Comparison of ENCODE assay signal across 25 cellular contexts in genomic region chr11:1729692-1730011, GRCh38. TPM values are rescaled to one million over a fixed set of nuclear protein-coding genes. Genes with fewer than 3 reads are reported as not detected.
A peak's percentile ranks its signal among the peaks of the same experiment; 100 is the strongest.
DNase-seq lines count a peak whose midpoint lies in the region; ATAC-seq and TF ChIP-seq lines count a peak whose summit lies in the region.
"Had no signal": no experiment of that assay in that cellular context is flagged by ENCODE, and none has a peak within 500 bp of the region (broad histone marks: within the 10 kb centered on the region; RNA-seq: fewer than 3 reads in every experiment).

No MANE protein-coding gene starts in this region.

- H3K9ac ChIP-seq in GM23248: no peak overlapping the region

- CTCF ChIA-PET in A673 (lab: Charles Lee): no interaction called here

- in situ Hi-C loops in GM23248 (cut with MboI): no loop called here

- no peaks in the 10 kb centered on the region for H3K27me3 ChIP-seq in A673 (replicated peaks; ENCODE audit: insufficient read depth, low read depth, low read length, poor library complexity)
- H3K27me3 ChIP-seq in GM23248 (replicated peaks; ENCODE audit: insufficient read depth): peaks cover 36% of the 10 kb centered on the region
- H3K27me3 ChIP-seq in thyroid gland: no peaks in the 10 kb centered on the region
- H3K27me3 ChIP-seq: vagina had no signal

- TF ChIP-seq POLR2A in thyroid gland (IDR thresholded peaks at IDR 0.05): no peak

- no peak for ATAC-seq in GM18868 (IDR thresholded peaks at IDR 0.05; ENCODE audit: unreplicated experiment)
- ATAC-seq: left cardiac atrium, T-helper 17 cell had no signal

- BruUV-seq in A673 (replicated peaks; lab: Mats Ljungman, UMichigan): no TSS peak

- intact Hi-C loops in A673 (cut with micrococcal nuclease; ENCODE audit: unreplicated experiment) (no loop called here), thyroid gland (cut with DNase I) (no loop called here)

- WGBS in GM23248 (ENCODE audit: low coverage in 1 of 2, low lambda C conversion rate in 2 of 2, missing lambda C conversion rate in 2 of 2), 2 experiments: 3 to 5% methylated on average over 9 of the region's 9 CpGs
- WGBS in thyroid gland, 2 donors: 80 to 88% methylated on average over 9 of the region's 9 CpGs

- no peaks in the 10 kb centered on the region for H3K9me3 ChIP-seq in A673 (ENCODE audit: low read depth, low read length, poor library complexity, severe bottlenecking)
- H3K9me3 ChIP-seq in GM23248 (ENCODE audit: low read depth): no peaks in the 10 kb centered on the region
- H3K9me3 ChIP-seq in thyroid gland: no peaks in the 10 kb centered on the region
- H3K9me3 ChIP-seq: heart left ventricle, vagina had no signal

- H2AFZ ChIP-seq in GM23248: no peak overlapping the region

- peaks cover 10% of the 10 kb centered on the region; the same call in 1 of the 2 replicates for H3F3A ChIP-seq in GM23248 (ENCODE audit: insufficient read depth)

- no peak for TF ChIP-seq CTCF in A673 (conservative IDR thresholded peaks at IDR 0.05; ENCODE audit: low read depth, low read length)
- no peak for TF ChIP-seq CTCF in foreskin fibroblast (IDR thresholded peaks at IDR 0.05; ENCODE audit: low read depth, low read length)
- no peak for TF ChIP-seq CTCF in thyroid gland (IDR thresholded peaks at IDR 0.05)

- H3K79me2 ChIP-seq in GM23248 (ENCODE audit: insufficient read depth): no peaks in the 10 kb centered on the region

- H3K27ac ChIP-seq in A673 (ENCODE audit: low read depth, low read length, poor library complexity, severe bottlenecking): no peak overlapping the region
- no peak overlapping the region for H3K27ac ChIP-seq in GM23248
- H3K27ac ChIP-seq in thyroid gland: no peak overlapping the region
- H3K27ac ChIP-seq: dorsolateral prefrontal cortex, heart left ventricle, SK-N-MC, vagina had no signal

- POLR2A ChIA-PET in A673 (lab: Charles Lee; ENCODE audit: low non-redundant PET): no interaction called here

- no peak overlapping the region for H3K4me2 ChIP-seq in GM23248 (ENCODE audit: unreplicated experiment)

- no peaks in the 10 kb centered on the region for H3K9me2 ChIP-seq in GM23248 (ENCODE audit: insufficient read depth)

- no peaks in the 10 kb centered on the region for H3K36me3 ChIP-seq in A673 (ENCODE audit: insufficient read depth, low read length, poor library complexity, severe bottlenecking)
- H3K36me3 ChIP-seq in GM23248 (ENCODE audit: low read depth): no peaks in the 10 kb centered on the region
- H3K36me3 ChIP-seq in thyroid gland: no peaks in the 10 kb centered on the region
- H3K36me3 ChIP-seq: heart left ventricle, vagina had no signal

- H3K4me3 ChIP-seq in A673 (ENCODE audit: low read depth, low read length, poor library complexity, severe bottlenecking): no peak overlapping the region
- H3K4me3 ChIP-seq in GM23248: no peak overlapping the region
- H3K4me3 ChIP-seq in foreskin fibroblast (ENCODE audit: low read depth in 1 of 2, low read length in 2 of 2): no peak overlapping the region
- H3K4me3 ChIP-seq in thyroid gland (replicated peaks in 1 of 3): no peak overlapping the region
- H3K4me3 ChIP-seq: heart left ventricle, SK-N-MC, vagina had no signal

- peak; percentile 17 for DNase-seq in A673 (ENCODE audit: low spot score)
- peak; percentile 67 for DNase-seq in GM23248
- peak; percentile 61 for DNase-seq in RPMI7951 (ENCODE audit: low read depth)
- DNase-seq in foreskin fibroblast: peak; percentile 62 to 76
- DNase-seq in activated CD4-positive, alpha-beta T cell treated with anti-CD3 and anti-CD28 coated beads, Interleukin-2, amount 50 U/mL, for 4 hours: no peak
- DNase-seq in HPDE6-E6E7 (ENCODE audit: extremely low spot score): no peak
- DNase-seq in thyroid gland: no peak
- DNase-seq: activated CD4-positive, alpha-beta T cell treated with anti-CD3 and anti-CD28 coated beads for 4 hours; DMS 273 treated with DMSO at 0.1 percent for 48 hours; heart left ventricle; Karpas-422; left cardiac atrium; NCI-H187; NCI-H774; occipital lobe; T-helper 17 cell had no signal

- no peaks in the 10 kb centered on the region for H4K20me1 ChIP-seq in GM23248 (ENCODE audit: insufficient read depth)

- no peaks in the 10 kb centered on the region for H3K4me1 ChIP-seq in A673 (ENCODE audit: insufficient read depth, low read length, poor library complexity, severe bottlenecking)
- H3K4me1 ChIP-seq in GM23248 (ENCODE audit: insufficient read depth): no peaks in the 10 kb centered on the region
- no peaks in the 10 kb centered on the region for H3K4me1 ChIP-seq in thyroid gland

RNA-seq across cellular contexts. Expression of gene IFITM10, which starts 20.7 kb away (rescaled TPM):
- total RNA-seq in A673 (2021) (0.24 TPM in 1 of 2 replicates, not detected in the other), thyroid gland (100 to 1,000 TPM in 1 of 4 donors, 1 to 10 TPM in 1, under 1 TPM in 1, not detected in 1; 0.22 to 126 (median 1.5) TPM)
- total RNA-seq in GM23248 (2014; rRNA removed; shearing (Covaris generic)): 1.6 and 67.4 TPM in 2 replicates
- 0.41 and 0.53 TPM in 2 replicates for polyA plus RNA-seq in GM23248 (2016; fragmentation: Nextera tagmentation; extraction: Ambion mirVana)
- 4.3 and 6.6 TPM in 2 replicates for total RNA-seq in RPMI7951 (2014; rRNA removed; shearing (Covaris generic))

RNA-seq across cellular contexts. Expression of gene KRTAP5-6, which starts 32.7 kb away (rescaled TPM):
- not detected in 2 replicates for total RNA-seq in A673 (2021)
- not detected in 2 replicates for total RNA-seq in GM23248 (2014; rRNA removed; shearing (Covaris generic))
- polyA plus RNA-seq in GM23248 (2016; fragmentation: Nextera tagmentation; extraction: Ambion mirVana): not detected in 2 replicates
- total RNA-seq in RPMI7951 (2014; rRNA removed; shearing (Covaris generic)): not detected in 2 replicates
- not detected for total RNA-seq in thyroid gland
- total RNA-seq: activated T-helper 2 cell treated with anti-CD3 and anti-CD28 coated beads, Interferon-gamma antibody, Interleukin-2, Interleukin-4, amounts not matched to agents 10 μg/mL and 5 μg/mL and 100 μg/mL, durations not matched to agents 14 hours and 24 hours and 36 hours; endothelial cell of umbilical vein; heart left ventricle; HT1080; left cardiac atrium; myocyte; occipital lobe; T-helper 17 cell; temporal lobe; vagina had no signal
- polyA plus RNA-seq: endothelial cell of umbilical vein, heart left ventricle had no signal

RNA-seq across cellular contexts. Expression of gene CTSD, which starts 34.1 kb away (rescaled TPM):
- total RNA-seq in A673 (2021): 144 and 159 TPM in 2 replicates
- 305 and 338 TPM in 2 replicates for total RNA-seq in GM23248 (2014; rRNA removed; shearing (Covaris generic))
- 321 and 327 TPM in 2 replicates for polyA plus RNA-seq in GM23248 (2016; fragmentation: Nextera tagmentation; extraction: Ambion mirVana)
- 383 and 388 TPM in 2 replicates for total RNA-seq in RPMI7951 (2014; rRNA removed; shearing (Covaris generic))
- total RNA-seq in thyroid gland: 100 to 1,000 TPM; 363 to 577 (median 457) TPM

Comparison
In these comparisons a context has a peak if more than half of its experiments do, and no peak if none do; other contexts are left out.
1. DNase-seq: peak in A673 (single experiment), GM23248 (single experiment), RPMI7951 (single experiment) and foreskin fibroblast (2 of 2); none in activated CD4-positive, alpha-beta T cell treated with anti-CD3 and anti-CD28 coated beads, Interleukin-2, amount 50 U/mL, for 4 hours (0 of 2), HPDE6-E6E7 (single experiment) and thyroid gland (0 of 2).